ENCODE assay signal across 26 cellular contexts in genomic region chr3:152438181-152438580, GRCh38.
DNase-seq lines count a peak whose midpoint lies in the region; ATAC-seq, FAIRE-seq and TF ChIP-seq lines count a peak whose summit lies in the region.
"Had no signal": no experiment of that assay in that cellular context is flagged by ENCODE, and none has a peak within 500 bp of the region (broad histone marks: within the 10 kb centered on the region; RNA-seq: fewer than 3 reads in every experiment).

No MANE protein-coding gene starts in this region.

- peaks cover 85% of the 10 kb centered on the region for H3K4me1 Mint-ChIP-seq in activated T-cell treated with anti-CD3 and anti-CD28 coated beads, Interleukin-2, amount 50 U/mL, for 72 hours (ENCODE audit: low read depth)
- peaks cover 75% of the 10 kb centered on the region for H3K4me1 Mint-ChIP-seq in HFFc6 (ENCODE audit: low read depth)
- peaks cover 42 to 62% of the 10 kb centered on the region in 2 donors for H3K4me1 Mint-ChIP-seq in effector memory CD8-positive, alpha-beta T cell (ENCODE audit: low read depth in 2 of 2)
- H3K4me1 Mint-ChIP-seq in stimulated activated effector memory CD8-positive, alpha-beta T cell treated with anti-CD3 and anti-CD28 coated beads, Interleukin-12 subunit alpha, Interleukin-12 subunit beta, amount 100 ng/mL, for 72 hours, result peaks cover 50% of the 10 kb centered on the region

- WGBS in HepG2 (ENCODE audit: low lambda C conversion rate), result 100% methylated on average over 1 of the region's 1 CpG

- H3K4me3 Mint-ChIP-seq in activated T-cell treated with anti-CD3 and anti-CD28 coated beads, Interleukin-2, amount 50 U/mL, for 72 hours, result no peak overlapping the region
- H3K4me3 Mint-ChIP-seq in HFFc6, result no peak overlapping the region
- no peak overlapping the region for H3K4me3 Mint-ChIP-seq in effector memory CD8-positive, alpha-beta T cell
- H3K4me3 Mint-ChIP-seq in stimulated activated effector memory CD8-positive, alpha-beta T cell treated with anti-CD3 and anti-CD28 coated beads, Interleukin-12 subunit alpha, Interleukin-12 subunit beta, amount 100 ng/mL, for 72 hours, result no peak overlapping the region
- H3K4me3 Mint-ChIP-seq: activated CD4-positive, alpha-beta T cell treated with anti-CD3 and anti-CD28 coated beads, Interleukin-2, amount 10 ng/mL, durations not matched to agents 7 days and 5 days; T-helper 1 cell treated with Interleukin-12 subunit alpha and Interleukin-12 subunit beta and Interleukin-4 antibody, amounts not matched to agents 30 μg/mL and 1 μg/mL, for 36 hours had no signal

- no peak for FAIRE-seq in HepG2 (lab: Jason Lieb, UNC)
- FAIRE-seq: astrocyte, small intestine had no signal

- no peak overlapping the region for H3K9ac ChIP-seq in HepG2 (ENCODE audit: insufficient read depth, low read depth, low read length)

- peak; percentile 44 to 58 for ATAC-seq in activated T-cell treated with anti-CD3 and anti-CD28 coated beads, Interleukin-2, amount 50 U/mL, for 72 hours (replicated peaks in 1 of 2)
- ATAC-seq in effector memory CD8-positive, alpha-beta T cell (replicated peaks), result no peak
- ATAC-seq in stimulated activated effector memory CD8-positive, alpha-beta T cell treated with anti-CD3 and anti-CD28 coated beads, Interleukin-12 subunit alpha, Interleukin-12 subunit beta, amount 100 ng/mL, for 72 hours, result peak; percentile 68
- no peak for ATAC-seq in HepG2
- ATAC-seq in GM21367 (IDR thresholded peaks at IDR 0.05; ENCODE audit: unreplicated experiment), result no peak
- ATAC-seq: HCT116, heart left ventricle had no signal

- TF ChIP-seq EP300 in HepG2 (IDR thresholded peaks at IDR 0.05; ENCODE audit: low read depth in 2 of 2, low read length in 2 of 2) (no peak), HepG2 (CRISPR knock-in tag; IDR thresholded peaks at IDR 0.05; ENCODE audit: borderline replicate concordance) (no peak)

- POLR2A ChIA-PET in HepG2 (lab: Yijun Ruan, JAX), result no interaction called here

- no peaks in the 10 kb centered on the region for H3K27me3 ChIP-seq in HepG2 (ENCODE audit: control insufficient read depth in 1 of 2, insufficient read depth in 2 of 2, low read length in 2 of 2)
- H3K27me3 ChIP-seq: dorsolateral prefrontal cortex, heart left ventricle, SJSA1, suprapubic skin had no signal

- no peak for DNase-seq in activated T-cell treated with anti-CD3 and anti-CD28 coated beads, Interleukin-2, amount 50 U/mL, for 72 hours
- DNase-seq in activated T-cell treated with anti-CD3 and anti-CD28 coated beads, Interleukin-2, amount 50 U/mL, for 48 hours, result no peak
- DNase-seq in HFFc6, result no peak
- no peak for DNase-seq in effector memory CD8-positive, alpha-beta T cell
- DNase-seq in stimulated activated effector memory CD8-positive, alpha-beta T cell treated with anti-CD3 and anti-CD28 coated beads, Interleukin-12 subunit alpha, Interleukin-12 subunit beta, amount 100 ng/mL, for 72 hours (ENCODE audit: low spot score in 2 of 2), result no peak
- no peak for DNase-seq in GOT3 (lab: John Stamatoyannopoulos, UW)
- DNase-seq in HepG2 (ENCODE audit: low spot score), result no peak
- DNase-seq: activated CD4-positive, alpha-beta T cell treated with anti-CD3 and anti-CD28 coated beads, Interleukin-2, amount 10 ng/mL, durations not matched to agents 7 days and 5 days; activated naive CD4-positive, alpha-beta T cell; C1 segment of cervical spinal cord; dorsolateral prefrontal cortex; heart left ventricle; Karpas-422; mammary epithelial cell; MV-4-11; NCI-H524 treated with DMSO at 0.1 percent for 48 hours; nucleus accumbens; small intestine; stimulated activated CD4-positive, alpha-beta T cell treated with anti-CD3 and anti-CD28 coated beads, Interleukin-1b, Interleukin-23, amount 100 ng/mL, for 48 hours had no signal

- peaks cover 11 to 31% of the 10 kb centered on the region in 2 donors for H3K36me3 Mint-ChIP-seq in activated T-cell treated with anti-CD3 and anti-CD28 coated beads, Interleukin-2, amount 50 U/mL, for 72 hours (ENCODE audit: insufficient read depth in 2 of 2)
- H3K36me3 Mint-ChIP-seq in HFFc6 (ENCODE audit: low read depth), result peaks cover 45% of the 10 kb centered on the region
- H3K36me3 Mint-ChIP-seq in effector memory CD8-positive, alpha-beta T cell (ENCODE audit: insufficient read depth), result peaks cover 47% of the 10 kb centered on the region
- H3K36me3 Mint-ChIP-seq in stimulated activated effector memory CD8-positive, alpha-beta T cell treated with anti-CD3 and anti-CD28 coated beads, Interleukin-12 subunit alpha, Interleukin-12 subunit beta, amount 100 ng/mL, for 72 hours, result peaks cover 63% of the 10 kb centered on the region

- CTCF ChIA-PET in HepG2 (lab: Yijun Ruan, JAX; ENCODE audit: low intra/inter-chr PET ratio, low total read pairs), result no interaction called here

- H3K4me3 ChIP-seq in HepG2 (replicated peaks in 1 of 3; ENCODE audit: insufficient read depth in 1 of 3, low read depth in 2 of 3, low read length in 3 of 3), result no peak overlapping the region
- H3K4me3 ChIP-seq: dorsolateral prefrontal cortex, heart left ventricle, SJSA1, suprapubic skin had no signal

- H3K36me3 ChIP-seq in HepG2 (replicated peaks in 1 of 2; ENCODE audit: control insufficient read depth in 1 of 2, insufficient read depth in 2 of 2, low read length in 2 of 2), result peaks cover 0 to 6% of the 10 kb centered on the region in 2 experiments; a peak in 2 of 5 replicates

- TF ChIP-seq POLR2A in HepG2 (IDR thresholded peaks at IDR 0.05; ENCODE audit: insufficient read depth in 1 of 2, low read depth in 2 of 2, low read length in 2 of 2), result no peak

- H2AFZ ChIP-seq in HepG2 (ENCODE audit: low read length), result no peak overlapping the region

- H3K9me3 ChIP-seq in HepG2 (ENCODE audit: low read length), result no peaks in the 10 kb centered on the region
- H3K9me3 ChIP-seq: SJSA1 had no signal

- peaks cover 2% of the 10 kb centered on the region for H3K79me2 ChIP-seq in HepG2 (ENCODE audit: insufficient read depth, low read length)

- in situ Hi-C loops in HepG2 (cut with HindIII; ENCODE audit: extremely low pct_ligation_motif_present, low pct_unique_long_range_greater_than_20kb), result no loop called here

- no peak for TF ChIP-seq CTCF in HFFc6 (IDR thresholded peaks at IDR 0.05)
- no peak for TF ChIP-seq CTCF in HepG2 (CRISPR knock-in tag; IDR thresholded peaks at IDR 0.05)

- no TSS peak for BruUV-seq in HepG2 (replicated peaks; lab: Mats Ljungman, UMichigan)

- TF ChIP-seq RAD21 in HepG2 (CRISPR knock-in tag; IDR thresholded peaks at IDR 0.05), result no peak

- H4K20me1 ChIP-seq in HepG2 (ENCODE audit: insufficient read depth, low read length), result no peaks in the 10 kb centered on the region

- no peaks in the 10 kb centered on the region for H3K4me1 ChIP-seq in HepG2 (ENCODE audit: insufficient read depth, low read length)
- H3K4me1 ChIP-seq: SJSA1 had no signal

- H3K4me2 ChIP-seq in HepG2 (ENCODE audit: low read depth, low read length), result no peak overlapping the region

- no peaks in the 10 kb centered on the region for H3K27me3 Mint-ChIP-seq in activated T-cell treated with anti-CD3 and anti-CD28 coated beads, Interleukin-2, amount 50 U/mL, for 72 hours (ENCODE audit: low read depth)
- peaks cover 3% of the 10 kb centered on the region for H3K27me3 Mint-ChIP-seq in HFFc6 (ENCODE audit: insufficient read depth)
- H3K27me3 Mint-ChIP-seq in effector memory CD8-positive, alpha-beta T cell, result no peaks in the 10 kb centered on the region
- H3K27me3 Mint-ChIP-seq: activated CD4-positive, alpha-beta T cell treated with anti-CD3 and anti-CD28 coated beads, Interleukin-2, amount 10 ng/mL, durations not matched to agents 7 days and 5 days had no signal

- no peak overlapping the region for H3K27ac ChIP-seq in HepG2 (ENCODE audit: extremely low read length, insufficient read depth, low read length)
- H3K27ac ChIP-seq: epithelial cell of prostate, SJSA1 had no signal

- peak overlapping the region; percentile 91 for H3K27ac Mint-ChIP-seq in activated T-cell treated with anti-CD3 and anti-CD28 coated beads, Interleukin-2, amount 50 U/mL, for 72 hours
- peak overlapping the region; percentile 55 for H3K27ac Mint-ChIP-seq in HFFc6
- peak overlapping the region; percentile 13 to 65 for H3K27ac Mint-ChIP-seq in effector memory CD8-positive, alpha-beta T cell
- H3K27ac Mint-ChIP-seq in stimulated activated effector memory CD8-positive, alpha-beta T cell treated with anti-CD3 and anti-CD28 coated beads, Interleukin-12 subunit alpha, Interleukin-12 subunit beta, amount 100 ng/mL, for 72 hours, result peak overlapping the region; percentile 32
- H3K27ac Mint-ChIP-seq: activated CD4-positive, alpha-beta T cell treated with anti-CD3 and anti-CD28 coated beads, Interleukin-2, amount 10 ng/mL, durations not matched to agents 7 days and 5 days; T-helper 1 cell treated with Interleukin-12 subunit alpha and Interleukin-12 subunit beta and Interleukin-4 antibody, amounts not matched to agents 30 μg/mL and 1 μg/mL, for 36 hours had no signal

- peaks cover 1 to 4% of the 10 kb centered on the region in 2 donors for H3K9me3 Mint-ChIP-seq in activated T-cell treated with anti-CD3 and anti-CD28 coated beads, Interleukin-2, amount 50 U/mL, for 72 hours
- H3K9me3 Mint-ChIP-seq in HFFc6, result peaks cover 23% of the 10 kb centered on the region
- peaks cover 0 to 4% of the 10 kb centered on the region in 2 donors for H3K9me3 Mint-ChIP-seq in effector memory CD8-positive, alpha-beta T cell
- H3K9me3 Mint-ChIP-seq in stimulated activated effector memory CD8-positive, alpha-beta T cell treated with anti-CD3 and anti-CD28 coated beads, Interleukin-12 subunit alpha, Interleukin-12 subunit beta, amount 100 ng/mL, for 72 hours, result peaks cover 3% of the 10 kb centered on the region

- intact Hi-C loops in HepG2 (cut with micrococcal nuclease; ENCODE audit: unreplicated experiment), result no loop called here

TF ChIP-seq in HepG2, 621 proteins besides CTCF, POLR2A, EP300 and RAD21 (continues in another document):
- TF ChIP-seq KMT2B (CRISPR knock-in tag; IDR thresholded peaks at IDR 0.05), result no peak
- no peak for TF ChIP-seq SCMH1 (CRISPR knock-in tag; IDR thresholded peaks at IDR 0.05; ENCODE audit: borderline replicate concordance)
- no peak for TF ChIP-seq IKZF5 (CRISPR knock-in tag; IDR thresholded peaks at IDR 0.05)
- no peak for TF ChIP-seq GABPA (IDR thresholded peaks at IDR 0.05; ENCODE audit: low read depth, low read length)
- no peak for TF ChIP-seq GABPA (CRISPR knock-in tag; IDR thresholded peaks at IDR 0.05; ENCODE audit: low read depth)

Comparison
In these comparisons a context has a peak if more than half of its experiments do, and no peak if none do; other contexts are left out.
1. ATAC-seq: peak in activated T-cell treated with anti-CD3 and anti-CD28 coated beads, Interleukin-2, amount 50 U/mL, for 72 hours (2 of 2) and stimulated activated effector memory CD8-positive, alpha-beta T cell treated with anti-CD3 and anti-CD28 coated beads, Interleukin-12 subunit alpha, Interleukin-12 subunit beta, amount 100 ng/mL, for 72 hours (single experiment); none in effector memory CD8-positive, alpha-beta T cell (single experiment), HepG2 (single experiment) and GM21367 (single experiment).
2. H3K27ac Mint-ChIP-seq: peak in every context shown above with its lines; median percentile 91 in activated T-cell treated with anti-CD3 and anti-CD28 coated beads, Interleukin-2, amount 50 U/mL, for 72 hours; 55 in HFFc6; 39 in effector memory CD8-positive, alpha-beta T cell; 32 in stimulated activated effector memory CD8-positive, alpha-beta T cell treated with anti-CD3 and anti-CD28 coated beads, Interleukin-12 subunit alpha, Interleukin-12 subunit beta, amount 100 ng/mL, for 72 hours.